Comparison of ENCODE assay signal across 15 cellular contexts in the genomic region with DNA sequence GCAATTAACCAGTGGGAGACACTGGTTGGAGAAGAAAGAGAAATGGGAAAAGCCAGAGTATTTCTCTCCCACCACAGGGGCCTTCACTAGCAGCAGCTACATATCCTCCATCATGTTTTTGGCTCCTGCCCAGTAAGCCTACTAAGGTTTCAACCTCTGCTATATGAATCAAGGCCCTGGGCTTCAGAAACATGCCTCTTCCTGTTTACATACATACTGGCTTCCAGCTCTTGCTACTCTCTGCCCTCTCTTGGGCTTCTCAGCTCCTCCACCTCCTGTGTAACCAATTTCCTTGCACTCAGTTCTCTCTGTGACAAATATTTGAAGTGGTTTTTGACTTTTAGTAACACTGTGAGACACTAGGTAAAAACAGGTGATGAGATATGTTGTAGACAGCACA.
DNase-seq lines count a peak whose midpoint lies in the region; ATAC-seq and TF ChIP-seq lines count a peak whose summit lies in the region.
"Had no signal": no experiment of that assay in that cellular context is flagged by ENCODE, and none has a peak within 500 bp of the region (broad histone marks: within the 10 kb centered on the region; RNA-seq: fewer than 3 reads in every experiment).

No MANE protein-coding gene starts in this region.

- H3K4me1 Mint-ChIP-seq in naive thymus-derived CD8-positive, alpha-beta T cell: peaks cover 0 to 10% (median 3%) of the 10 kb centered on the region in 4 donors
- H3K4me1 Mint-ChIP-seq: CD4-positive, CD25-positive, alpha-beta regulatory T cell had no signal

- in situ Hi-C loops in astrocyte of the cerebellum (cut with HindIII; ENCODE audit: low sequenced_read_pairs): no loop called here

- no peak overlapping the region for H3K27ac ChIP-seq in hepatocyte
- H3K27ac ChIP-seq: body of pancreas, skin epidermis, testis had no signal

- no peaks in the 10 kb centered on the region for H3K4me1 ChIP-seq in hepatocyte (ENCODE audit: insufficient read depth)
- H3K4me1 ChIP-seq: testis had no signal

- no peak overlapping the region for H2AFZ ChIP-seq in hepatocyte

- no peaks in the 10 kb centered on the region for H3K36me3 Mint-ChIP-seq in naive thymus-derived CD8-positive, alpha-beta T cell
- H3K36me3 Mint-ChIP-seq: CD4-positive, CD25-positive, alpha-beta regulatory T cell had no signal

- H3K27ac Mint-ChIP-seq in naive thymus-derived CD8-positive, alpha-beta T cell: peak overlapping the region in 5 of 10 donors; percentile 22 to 82 (median 65)
- H3K27ac Mint-ChIP-seq: CD4-positive, CD25-positive, alpha-beta regulatory T cell had no signal

- peak; percentile 80 for DNase-seq in DMS53 treated with DMSO at 0.1 percent for 48 hours (lab: John Stamatoyannopoulos, UW; ENCODE audit: unreplicated experiment)
- DNase-seq in NCI-H1694 (lab: John Stamatoyannopoulos, UW): peak; percentile 64
- DNase-seq in astrocyte of the cerebellum (ENCODE audit: low read depth): peak; percentile 12
- peak in 3 of 10 donors; percentile 10 to 35 (median 16) for DNase-seq in naive thymus-derived CD8-positive, alpha-beta T cell
- DNase-seq in hepatocyte (ENCODE audit: low spot score): no peak
- no peak for DNase-seq in activated gamma-delta T cell treated with Interleukin-2 at 50 U/mL for 16 hours
- DNase-seq in dedifferentiated amniotic fluid mesenchymal stem cell (ENCODE audit: extremely low spot score): no peak
- DNase-seq: activated CD4-positive, CD25-positive, alpha-beta regulatory T cell treated with anti-CD3 and anti-CD28 coated beads, Interleukin-2, amount 50 U/mL, for 72 hours; body of pancreas; CD4-positive, CD25-positive, alpha-beta regulatory T cell; effector CD8-positive, alpha-beta T cell; glutamatergic neuron; testis had no signal

- no peaks in the 10 kb centered on the region for H4K20me1 ChIP-seq in hepatocyte (ENCODE audit: insufficient read depth, poor library complexity, severe bottlenecking)

- POLR2A ChIA-PET in naive thymus-derived CD8-positive, alpha-beta T cell (lab: Charles Lee): no interaction called here

- H3K27me3 ChIP-seq in hepatocyte: no peaks in the 10 kb centered on the region
- H3K27me3 ChIP-seq: body of pancreas, testis had no signal

- peaks cover 0 to 20% (median 1%) of the 10 kb centered on the region in 9 donors for H3K9me3 Mint-ChIP-seq in naive thymus-derived CD8-positive, alpha-beta T cell

- H3K4me2 ChIP-seq in hepatocyte: no peak overlapping the region

- H3K9me3 ChIP-seq in hepatocyte (ENCODE audit: low read depth): no peaks in the 10 kb centered on the region
- H3K9me3 ChIP-seq: body of pancreas, testis had no signal

- H3K9me2 ChIP-seq in hepatocyte (replicated peaks; ENCODE audit: insufficient read depth): no peaks in the 10 kb centered on the region

- TF ChIP-seq CTCF in astrocyte of the cerebellum (IDR thresholded peaks at IDR 0.05; ENCODE audit: low read depth, low read length, missing control alignments) (no peak), hepatocyte (IDR thresholded peaks at IDR 0.05; ENCODE audit: poor library complexity) (no peak)

- H3K4me3 ChIP-seq in astrocyte of the cerebellum (ENCODE audit: low read depth, low read length) (no peak overlapping the region), hepatocyte (no peak overlapping the region)
- H3K4me3 ChIP-seq: body of pancreas, skin epidermis, testis had no signal

- no peaks in the 10 kb centered on the region for H3K79me2 ChIP-seq in hepatocyte

- no peaks in the 10 kb centered on the region for H3K36me3 ChIP-seq in hepatocyte (replicated peaks; ENCODE audit: insufficient read depth, low read depth)

- H3K27me3 Mint-ChIP-seq in naive thymus-derived CD8-positive, alpha-beta T cell: no peaks in the 10 kb centered on the region
- H3K27me3 Mint-ChIP-seq: CD4-positive, CD25-positive, alpha-beta regulatory T cell had no signal

- ATAC-seq in naive thymus-derived CD8-positive, alpha-beta T cell: peak; percentile 78 to 79
- ATAC-seq: body of pancreas, left lobe of liver had no signal

- peak overlapping the region in 1 of 10 donors; percentile 10 for H3K4me3 Mint-ChIP-seq in naive thymus-derived CD8-positive, alpha-beta T cell
- H3K4me3 Mint-ChIP-seq: CD4-positive, CD25-positive, alpha-beta regulatory T cell had no signal

Comparison
In these comparisons a context has a peak if more than half of its experiments do, and no peak if none do; other contexts are left out.
1. DNase-seq: peak in DMS53 treated with DMSO at 0.1 percent for 48 hours (single experiment), NCI-H1694 (single experiment) and astrocyte of the cerebellum (single experiment); none in hepatocyte (single experiment), activated gamma-delta T cell treated with Interleukin-2 at 50 U/mL for 16 hours (single experiment) and dedifferentiated amniotic fluid mesenchymal stem cell (single experiment).